Comparison of ENCODE assay signal across 1 cellular context in the genomic region with DNA sequence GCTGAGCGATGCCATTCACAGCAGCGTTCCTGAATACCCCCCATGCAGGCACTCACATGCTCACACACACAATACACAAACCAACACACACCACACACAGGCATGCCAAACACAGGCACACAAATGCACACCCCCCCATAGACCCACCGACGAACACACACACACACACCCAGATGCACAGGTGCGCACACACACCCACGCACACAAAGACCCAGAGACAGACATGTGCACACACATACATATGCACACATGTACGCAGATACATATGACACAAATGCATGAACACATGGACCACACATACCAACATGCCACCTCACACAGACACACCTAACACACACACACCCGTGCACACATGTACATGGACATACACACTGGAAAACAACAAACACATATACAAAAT.
TF ChIP-seq lines count a peak whose summit lies in the region.

No MANE protein-coding gene starts in this region.

TF ChIP-seq in HEK293T, 16 proteins besides CTCF, POLR2A, EP300 and RAD21:
- TF ChIP-seq SUZ12 (IDR thresholded peaks at IDR 0.05) (no peak), TARDBP (IDR thresholded peaks at IDR 0.05) (0 out of 2 replicates have a peak, but pooled peaks have one; percentile 39)
TF ChIP-seq in HEK293T: peak in this region for 1.
